ENCODE assay signal across 8 cellular contexts in genomic region chr1:10474613-10475507, GRCh38. TPM values are rescaled to one million over a fixed set of nuclear protein-coding genes. Genes with fewer than 3 reads are reported as not detected.
DNase-seq lines count a peak whose midpoint lies in the region; ATAC-seq, FAIRE-seq and TF ChIP-seq lines count a peak whose summit lies in the region.

PEX14 (plus strand) TSS chr1:10474950; CDS start chr1:10474967, 17 bp downstream.

- DNase-seq in GM12892 (ENCODE audit: insufficient read length), result peak; percentile 86
- DNase-seq in NCI-H1930 (lab: John Stamatoyannopoulos, UW), result peak; percentile 68 to 84
- peak; percentile 73 for DNase-seq in T-helper 9 cell
- DNase-seq in astrocyte of the hippocampus (ENCODE audit: low read depth, low spot score), result peak; percentile 95
- peak; percentile 27 to 87 (median 73) for DNase-seq in hypothalamus (lab: John Stamatoyannopoulos, UW)
- peak; percentile 88 for DNase-seq in retina

- FAIRE-seq in GM12892 (lab: Jason Lieb, UNC), result peak; percentile 87

- peak; percentile 79 for TF ChIP-seq POLR2A in GM12892 (IDR thresholded peaks at IDR 0.05; ENCODE audit: low read depth, low read length)

- ATAC-seq in HG02884 (IDR thresholded peaks at IDR 0.05; ENCODE audit: unreplicated experiment) (peak; percentile 57), HG03457 (IDR thresholded peaks at IDR 0.05; ENCODE audit: unreplicated experiment) (no peak)

RNA-seq across cellular contexts. Expression of gene PEX14, which starts in this region (rescaled TPM):
- polyA plus RNA-seq in GM12892 (2012; ENCODE audit: missing spikeins), result 10.7 TPM
